Comparison of ENCODE assay signal across 1 cellular context in genomic region chr15:40235201-40235890, GRCh38.
A peak's percentile ranks its signal among the peaks of the same experiment; 100 is the strongest.
TF ChIP-seq lines count a peak whose summit lies in the region.

No MANE protein-coding gene starts in this region.

TF ChIP-seq in IMR-90, 13 proteins besides CTCF, POLR2A, EP300 and RAD21 (continued from another document):
- TF ChIP-seq USF2 (IDR thresholded peaks at IDR 0.05; ENCODE audit: low read depth, low read length), result 0 out of 2 replicates have a peak, but pooled peaks have one; percentile 51
